ENCODE assay signal across 8 cellular contexts in genomic region chr17:82769041-82769440, GRCh38. TPM values are rescaled to one million over a fixed set of nuclear protein-coding genes. Genes with fewer than 3 reads are reported as not detected.
"Had no signal": no experiment of that assay in that cellular context is flagged by ENCODE, and none has a peak within 500 bp of the region (broad histone marks: within the 10 kb centered on the region; RNA-seq: fewer than 3 reads in every experiment).

No MANE protein-coding gene starts in this region.

- H3K9ac ChIP-seq: GM23248 had no signal

- DNase-seq: GM23248, GOT3, H7 had no signal

- ATAC-seq: HCT116 had no signal

- H3K9me3 ChIP-seq: HAP-1 had no signal

- H2AFZ ChIP-seq: GM23248 had no signal

- H3K27ac ChIP-seq: GM23248 had no signal

- H3K4me3 ChIP-seq: GM23248, HAP-1 had no signal

- H3K4me1 ChIP-seq: HAP-1 had no signal

- FAIRE-seq: HTR-8/SVneo had no signal

RNA-seq across cellular contexts. Expression of gene FN3K, which starts 33.6 kb away (rescaled TPM):
- total RNA-seq: H4 had no signal
- polyA plus RNA-seq: IgD-negative memory B cell had no signal
